ENCODE assay signal across 15 cellular contexts in genomic region chr1:149978547-149979023, GRCh38. TPM values are rescaled to one million over a fixed set of nuclear protein-coding genes. Genes with fewer than 3 reads are reported as not detected.
A peak's percentile ranks its signal among the peaks of the same experiment; 100 is the strongest.
DNase-seq lines count a peak whose midpoint lies in the region; ATAC-seq and TF ChIP-seq lines count a peak whose summit lies in the region.
"Had no signal": no experiment of that assay in that cellular context is flagged by ENCODE, and none has a peak within 500 bp of the region (broad histone marks: within the 10 kb centered on the region; RNA-seq: fewer than 3 reads in every experiment).

No MANE protein-coding gene starts in this region.

- H3K27me3 ChIP-seq in CD4-positive, CD25-positive, alpha-beta regulatory T cell (ENCODE audit: control insufficient read depth, insufficient read depth, low read length), result no peaks in the 10 kb centered on the region
- H3K27me3 ChIP-seq in body of pancreas, result no peaks in the 10 kb centered on the region
- no peaks in the 10 kb centered on the region for H3K27me3 ChIP-seq in CD8-positive, alpha-beta memory T cell (ENCODE audit: insufficient read depth, low read length, poor library complexity, severe bottlenecking)
- H3K27me3 ChIP-seq: ovary, vagina had no signal

- TF ChIP-seq RAD21 in Ishikawa (IDR thresholded peaks at IDR 0.05; ENCODE audit: low read depth), result no peak

- CTCF ChIA-PET in CD8-positive, alpha-beta memory T cell (lab: Charles Lee), result no interaction called here

- H3K27me3 Mint-ChIP-seq in CD4-positive, CD25-positive, alpha-beta regulatory T cell, result no peaks in the 10 kb centered on the region
- no peaks in the 10 kb centered on the region for H3K27me3 Mint-ChIP-seq in mesothelial cell of epicardium (ENCODE audit: low read depth)
- no peaks in the 10 kb centered on the region for H3K27me3 Mint-ChIP-seq in stimulated activated naive CD8-positive, alpha-beta T cell treated with anti-CD3 and anti-CD28 coated beads, Interleukin-15, amount 100 ng/mL, for 72 hours
- no peaks in the 10 kb centered on the region for H3K27me3 Mint-ChIP-seq in CD8-positive, alpha-beta memory T cell
- H3K27me3 Mint-ChIP-seq in immature natural killer cell (ENCODE audit: low read depth in 3 of 3), result no peaks in the 10 kb centered on the region

- H3K27ac ChIP-seq in CD4-positive, CD25-positive, alpha-beta regulatory T cell (ENCODE audit: insufficient read depth, low read length, poor library complexity, severe bottlenecking), result no peak overlapping the region
- H3K27ac ChIP-seq in body of pancreas, result peak overlapping the region in 1 of 4 donors; percentile 2
- H3K27ac ChIP-seq in CD8-positive, alpha-beta memory T cell (ENCODE audit: low read depth, low read length), result no peak overlapping the region
- H3K27ac ChIP-seq: epithelial cell of prostate, ovary, vagina had no signal

- intact Hi-C loops in body of pancreas (cut with DNase I), result no loop called here

- TF ChIP-seq CTCF in body of pancreas (IDR thresholded peaks at IDR 0.05), result no peak
- TF ChIP-seq CTCF in mesothelial cell of epicardium (IDR thresholded peaks at IDR 0.05; ENCODE audit: unreplicated experiment), result no peak

- no peaks in the 10 kb centered on the region for H3K9me3 ChIP-seq in CD4-positive, CD25-positive, alpha-beta regulatory T cell (ENCODE audit: control insufficient read depth in 2 of 2, low read length in 2 of 2)
- H3K9me3 ChIP-seq in body of pancreas, result no peaks in the 10 kb centered on the region
- H3K9me3 ChIP-seq in CD8-positive, alpha-beta memory T cell (ENCODE audit: low read length), result no peaks in the 10 kb centered on the region
- H3K9me3 ChIP-seq: ovary, vagina had no signal

- DNase-seq in CD4-positive, CD25-positive, alpha-beta regulatory T cell, result no peak
- DNase-seq in body of pancreas (peak; percentile 23 to 41 (median 26)), mesothelial cell of epicardium (ENCODE audit: low spot score in 2 of 2, unreplicated experiment in 2 of 2) (no peak), immature natural killer cell (no peak)
- DNase-seq in stimulated activated naive CD8-positive, alpha-beta T cell treated with anti-CD3 and anti-CD28 coated beads, Interleukin-15, amount 100 ng/mL, for 72 hours, result no peak
- no peak for DNase-seq in stimulated activated CD8-positive, alpha-beta memory T cell treated with anti-CD3 and anti-CD28 coated beads, Interleukin-4, amount 100 ng/mL, for 48 hours
- DNase-seq in CD8-positive, alpha-beta memory T cell, result no peak
- DNase-seq: activated CD4-positive, alpha-beta T cell treated with anti-CD3 and anti-CD28 coated beads, Interleukin-2, amount 50 U/mL, for 4 hours; mesenchymal stem cell; NCI-H2029 treated with DMSO at 0.1 percent for 48 hours; ovary; stimulated activated CD4-positive, alpha-beta T cell treated with anti-CD3 and anti-CD28 coated beads, Interleukin-1b, Interleukin-23, amount 100 ng/mL, for 48 hours had no signal

- H3K9me3 Mint-ChIP-seq in CD4-positive, CD25-positive, alpha-beta regulatory T cell, result no peaks in the 10 kb centered on the region
- H3K9me3 Mint-ChIP-seq in mesothelial cell of epicardium (no peaks in the 10 kb centered on the region), immature natural killer cell (no peaks in the 10 kb centered on the region)
- no peaks in the 10 kb centered on the region for H3K9me3 Mint-ChIP-seq in stimulated activated naive CD8-positive, alpha-beta T cell treated with anti-CD3 and anti-CD28 coated beads, Interleukin-15, amount 100 ng/mL, for 72 hours
- H3K9me3 Mint-ChIP-seq in CD8-positive, alpha-beta memory T cell, result no peaks in the 10 kb centered on the region

- TF ChIP-seq EP300 in Ishikawa (IDR thresholded peaks at IDR 0.05; ENCODE audit: borderline replicate concordance), result no peak

- peaks cover 21% of the 10 kb centered on the region for H3K36me3 Mint-ChIP-seq in CD4-positive, CD25-positive, alpha-beta regulatory T cell
- peaks cover 23% of the 10 kb centered on the region for H3K36me3 Mint-ChIP-seq in mesothelial cell of epicardium
- H3K36me3 Mint-ChIP-seq in CD8-positive, alpha-beta memory T cell, result peaks cover 8 to 38% (median 19%) of the 10 kb centered on the region in 3 donors
- peaks cover 14 to 17% (median 16%) of the 10 kb centered on the region in 3 donors for H3K36me3 Mint-ChIP-seq in immature natural killer cell

- no peak for ATAC-seq in CD4-positive, CD25-positive, alpha-beta regulatory T cell (ENCODE audit: low read depth in 2 of 2)
- no peak for ATAC-seq in body of pancreas
- no peak for ATAC-seq in stimulated activated naive CD8-positive, alpha-beta T cell treated with anti-CD3 and anti-CD28 coated beads, Interleukin-15, amount 100 ng/mL, for 72 hours

- WGBS in body of pancreas, 2 donors, result 43 to 54% methylated on average over 1 of the region's 1 CpG

- H3K36me3 ChIP-seq in CD4-positive, CD25-positive, alpha-beta regulatory T cell (ENCODE audit: control insufficient read depth, insufficient read depth, low read length), result peaks cover 3% of the 10 kb centered on the region
- peaks cover 0 to 8% of the 10 kb centered on the region in 2 donors for H3K36me3 ChIP-seq in body of pancreas (replicated peaks in 1 of 2; ENCODE audit: insufficient read depth in 1 of 2, low read depth in 2 of 2)
- H3K36me3 ChIP-seq in CD8-positive, alpha-beta memory T cell (ENCODE audit: insufficient read depth, low read length), result no peaks in the 10 kb centered on the region
- H3K36me3 ChIP-seq: ovary had no signal

- POLR2A ChIA-PET in CD8-positive, alpha-beta memory T cell (lab: Charles Lee), result no interaction called here

- H3K4me1 Mint-ChIP-seq in CD4-positive, CD25-positive, alpha-beta regulatory T cell, result peaks cover 24 to 29% (median 26%) of the 10 kb centered on the region in 4 donors
- peaks cover 45% of the 10 kb centered on the region for H3K4me1 Mint-ChIP-seq in mesothelial cell of epicardium
- peaks cover 35% of the 10 kb centered on the region for H3K4me1 Mint-ChIP-seq in stimulated activated naive CD8-positive, alpha-beta T cell treated with anti-CD3 and anti-CD28 coated beads, Interleukin-15, amount 100 ng/mL, for 72 hours
- peaks cover 12 to 29% (median 13%) of the 10 kb centered on the region in 3 donors for H3K4me1 Mint-ChIP-seq in CD8-positive, alpha-beta memory T cell
- peaks cover 12 to 36% of the 10 kb centered on the region in 2 donors for H3K4me1 Mint-ChIP-seq in immature natural killer cell

- H3K4me1 ChIP-seq in CD4-positive, CD25-positive, alpha-beta regulatory T cell (ENCODE audit: control insufficient read depth, insufficient read depth, low read length, poor library complexity, severe bottlenecking), result no peaks in the 10 kb centered on the region
- peaks cover 14% of the 10 kb centered on the region for H3K4me1 ChIP-seq in body of pancreas
- no peaks in the 10 kb centered on the region for H3K4me1 ChIP-seq in CD8-positive, alpha-beta memory T cell (ENCODE audit: insufficient read depth, low read length)

- H3K4me3 Mint-ChIP-seq in CD4-positive, CD25-positive, alpha-beta regulatory T cell, result no peak overlapping the region
- H3K4me3 Mint-ChIP-seq in mesothelial cell of epicardium (peak overlapping the region; percentile 10), immature natural killer cell (no peak overlapping the region)
- no peak overlapping the region for H3K4me3 Mint-ChIP-seq in stimulated activated naive CD8-positive, alpha-beta T cell treated with anti-CD3 and anti-CD28 coated beads, Interleukin-15, amount 100 ng/mL, for 72 hours
- no peak overlapping the region for H3K4me3 Mint-ChIP-seq in CD8-positive, alpha-beta memory T cell

- H3K27ac Mint-ChIP-seq in CD4-positive, CD25-positive, alpha-beta regulatory T cell, result peak overlapping the region in 2 of 3 donors; percentile 6 to 14
- H3K27ac Mint-ChIP-seq in mesothelial cell of epicardium (peak overlapping the region; percentile 92), immature natural killer cell (no peak overlapping the region)
- H3K27ac Mint-ChIP-seq in stimulated activated naive CD8-positive, alpha-beta T cell treated with anti-CD3 and anti-CD28 coated beads, Interleukin-15, amount 100 ng/mL, for 72 hours, result no peak overlapping the region
- no peak overlapping the region for H3K27ac Mint-ChIP-seq in CD8-positive, alpha-beta memory T cell

- no peak overlapping the region for H3K4me3 ChIP-seq in CD4-positive, CD25-positive, alpha-beta regulatory T cell (ENCODE audit: low read depth, low read length)
- no peak overlapping the region for H3K4me3 ChIP-seq in body of pancreas
- H3K4me3 ChIP-seq in CD8-positive, alpha-beta memory T cell (ENCODE audit: low read length), result no peak overlapping the region
- H3K4me3 ChIP-seq: ovary, vagina had no signal

- TF ChIP-seq POLR2A in body of pancreas (IDR thresholded peaks at IDR 0.05), result no peak

RNA-seq across cellular contexts. Expression of gene OTUD7B, which starts 31.9 kb away (rescaled TPM):
- 6.7 TPM for total RNA-seq in CD4-positive, CD25-positive, alpha-beta regulatory T cell
- 1 to 10 TPM in 2 of 4 donors, under 1 TPM in 2; 0.57 to 1.3 (median 1.1) TPM for polyA plus RNA-seq in CD4-positive, CD25-positive, alpha-beta regulatory T cell
- total RNA-seq in body of pancreas, result 10 to 100 TPM in 1 of 2 donors, 1 to 10 TPM in 1; 8.6 to 13.2 TPM
- 48.5 to 50.7 TPM (median 48.9 TPM) in 3 replicates for total RNA-seq in mesothelial cell of epicardium
- 10 to 100 TPM; 39.7 to 41.0 TPM for total RNA-seq in CD8-positive, alpha-beta memory T cell
- polyA plus RNA-seq in CD8-positive, alpha-beta memory T cell, result 1.9 TPM
- 1 to 10 TPM in 1 of 3 donors, under 1 TPM in 2; 0.24 to 4.3 (median 0.54) TPM for polyA plus RNA-seq in immature natural killer cell

RNA-seq across cellular contexts. Expression of gene MTMR11, which starts 41.9 kb away (rescaled TPM):
- 0.47 TPM for total RNA-seq in CD4-positive, CD25-positive, alpha-beta regulatory T cell
- under 1 TPM; 0.13 to 0.98 (median 0.48) TPM for polyA plus RNA-seq in CD4-positive, CD25-positive, alpha-beta regulatory T cell
- total RNA-seq in body of pancreas (10 to 100 TPM in 1 of 2 donors, 1 to 10 TPM in 1; 3.0 to 28.3 TPM), mesothelial cell of epicardium (35.1 to 39.3 TPM (median 37.4 TPM) in 3 replicates)
- total RNA-seq in CD8-positive, alpha-beta memory T cell, result 1 to 10 TPM; 1.6 to 1.9 TPM
- polyA plus RNA-seq in CD8-positive, alpha-beta memory T cell, result 0.14 TPM
- polyA plus RNA-seq in immature natural killer cell, result 1 to 10 TPM in 2 of 3 donors, under 1 TPM in 1; 0.17 to 4.8 (median 1.7) TPM

RNA-seq across cellular contexts. Expression of gene SF3B4, which starts 51.0 kb away (rescaled TPM):
- 56.0 TPM for total RNA-seq in CD4-positive, CD25-positive, alpha-beta regulatory T cell
- 100 to 1,000 TPM in 1 of 4 donors, 10 to 100 TPM in 3; 81.8 to 103 (median 87.4) TPM for polyA plus RNA-seq in CD4-positive, CD25-positive, alpha-beta regulatory T cell
- total RNA-seq in body of pancreas (1 to 10 TPM; 4.7 to 8.2 TPM), mesothelial cell of epicardium (68.7 to 72.8 TPM (median 69.2 TPM) in 3 replicates)
- 100 to 1,000 TPM; 111 to 124 TPM for total RNA-seq in CD8-positive, alpha-beta memory T cell
- polyA plus RNA-seq in CD8-positive, alpha-beta memory T cell, result 112 TPM
- polyA plus RNA-seq in immature natural killer cell, result 100 to 1,000 TPM in 2 of 3 donors, 10 to 100 TPM in 1; 70.1 to 137 (median 103) TPM

Comparison
In these comparisons a context has a peak if more than half of its experiments do, and no peak if none do; other contexts are left out.
1. DNase-seq: peak in body of pancreas (4 of 4); none in CD4-positive, CD25-positive, alpha-beta regulatory T cell (0 of 3), mesothelial cell of epicardium (0 of 2), stimulated activated naive CD8-positive, alpha-beta T cell treated with anti-CD3 and anti-CD28 coated beads, Interleukin-15, amount 100 ng/mL, for 72 hours (0 of 2), stimulated activated CD8-positive, alpha-beta memory T cell treated with anti-CD3 and anti-CD28 coated beads, Interleukin-4, amount 100 ng/mL, for 48 hours (single experiment), CD8-positive, alpha-beta memory T cell (0 of 5) and immature natural killer cell (0 of 3).
2. H3K27ac Mint-ChIP-seq: peak in CD4-positive, CD25-positive, alpha-beta regulatory T cell (2 of 3) and mesothelial cell of epicardium (single experiment); none in stimulated activated naive CD8-positive, alpha-beta T cell treated with anti-CD3 and anti-CD28 coated beads, Interleukin-15, amount 100 ng/mL, for 72 hours (0 of 2), CD8-positive, alpha-beta memory T cell (0 of 8) and immature natural killer cell (0 of 6).